1 cellular context compared by ENCODE assay signal in the genomic region with DNA sequence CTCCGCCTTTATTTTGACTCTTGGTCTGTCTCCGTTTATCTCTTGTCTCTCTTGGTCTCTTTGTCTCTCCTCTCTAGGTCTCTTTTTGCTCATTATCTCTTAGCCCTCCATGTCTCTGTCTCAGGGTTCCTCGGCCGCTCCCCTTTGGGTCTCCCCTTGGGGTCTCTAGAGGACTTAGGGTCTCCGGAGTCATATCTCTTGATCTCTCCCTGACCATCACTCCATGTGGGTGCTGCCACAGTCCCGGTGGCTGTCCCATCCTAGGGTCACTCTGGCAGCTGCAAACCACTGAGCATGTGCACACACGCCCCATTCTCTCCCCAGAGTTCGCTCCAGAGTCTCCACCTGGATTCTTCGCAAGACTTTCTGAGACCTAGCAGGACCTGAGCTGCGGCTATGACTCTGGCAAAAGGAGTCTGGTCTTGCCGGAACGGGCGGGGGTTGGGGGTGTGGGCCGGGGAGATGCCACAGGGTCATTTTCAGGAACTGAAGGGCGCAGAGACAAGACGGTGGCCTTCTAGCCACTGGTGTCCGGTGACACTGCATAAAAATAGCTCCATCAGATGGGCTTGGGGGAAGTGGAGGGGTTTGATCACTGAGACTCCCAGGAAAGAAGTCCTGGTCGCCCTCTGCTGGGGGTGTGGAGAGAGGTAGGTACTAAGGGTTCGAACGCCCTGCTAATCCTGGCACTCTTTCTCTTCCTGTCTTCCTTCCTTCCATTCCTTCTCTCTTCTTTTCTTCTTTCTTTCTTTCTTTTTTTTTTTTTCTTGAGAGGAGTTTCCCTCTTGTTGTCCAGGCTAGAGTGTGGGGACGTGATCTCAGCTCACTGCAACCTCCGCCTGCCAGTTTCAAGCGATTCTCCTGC.
TF ChIP-seq lines count a peak whose summit lies in the region.

No MANE protein-coding gene starts in this region.

TF ChIP-seq in K562, 482 proteins besides CTCF, POLR2A, EP300 and RAD21 (continued from another document and continues in another):
- TF ChIP-seq, protein P1, sequence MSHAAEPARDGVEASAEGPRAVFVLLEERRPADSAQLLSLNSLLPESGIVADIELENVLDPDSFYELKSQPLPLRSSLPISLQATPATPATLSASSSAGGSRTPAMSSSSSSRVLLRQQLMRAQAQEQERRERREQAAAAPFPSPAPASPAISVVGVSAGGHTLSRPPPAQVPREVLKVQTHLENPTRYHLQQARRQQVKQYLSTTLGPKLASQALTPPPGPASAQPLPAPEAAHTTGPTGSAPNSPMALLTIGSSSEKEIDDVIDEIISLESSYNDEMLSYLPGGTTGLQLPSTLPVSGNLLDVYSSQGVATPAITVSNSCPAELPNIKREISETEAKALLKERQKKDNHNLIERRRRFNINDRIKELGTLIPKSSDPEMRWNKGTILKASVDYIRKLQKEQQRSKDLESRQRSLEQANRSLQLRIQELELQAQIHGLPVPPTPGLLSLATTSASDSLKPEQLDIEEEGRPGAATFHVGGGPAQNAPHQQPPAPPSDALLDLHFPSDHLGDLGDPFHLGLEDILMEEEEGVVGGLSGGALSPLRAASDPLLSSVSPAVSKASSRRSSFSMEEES (CRISPR knock-in tag; IDR thresholded peaks at IDR 0.05), result no peak
- TF ChIP-seq BCOR (IDR thresholded peaks at IDR 0.05) (peak; percentile 61), HMG20B (CRISPR knock-in tag; IDR thresholded peaks at IDR 0.05) (no peak), SLC30A9 (CRISPR knock-in tag; IDR thresholded peaks at IDR 0.05) (no peak), ZNF174 (CRISPR knock-in tag; IDR thresholded peaks at IDR 0.05) (no peak), MTF1 (CRISPR knock-in tag; IDR thresholded peaks at IDR 0.05; ENCODE audit: borderline replicate concordance) (no peak), ATF7 (IDR thresholded peaks at IDR 0.05) (peak; percentile 31; the same call in 1 of the 2 replicates), POLR2G (IDR thresholded peaks at IDR 0.05; ENCODE audit: low read depth, low read length) (0 out of 2 replicates have a peak, but pooled peaks have one; percentile 26), NCOA2 (IDR thresholded peaks at IDR 0.05; ENCODE audit: partially characterized antibody in 2 of 2) (no peak), PRPF4 (IDR thresholded peaks at IDR 0.05; ENCODE audit: insufficient read depth, low read depth, low read length, poor library complexity, severe bottlenecking) (no peak), PHF8 (IDR thresholded peaks at IDR 0.05; ENCODE audit: borderline replicate concordance, low read length) (no peak), ZNF408 (CRISPR knock-in tag; IDR thresholded peaks at IDR 0.05; ENCODE audit: low read depth) (no peak), MCM3 (IDR thresholded peaks at IDR 0.05) (no peak), NFIX (CRISPR knock-in tag; IDR thresholded peaks at IDR 0.05; ENCODE audit: low read depth) (no peak), CC2D1A (IDR thresholded peaks at IDR 0.05) (0 out of 2 replicates have a peak, but pooled peaks have one; percentile 28), SUPT5H (IDR thresholded peaks at IDR 0.05) (0 out of 2 replicates have a peak, but pooled peaks have one; percentile 27), DPF2 (IDR thresholded peaks at IDR 0.05) (peak; percentile 67), NCOA1 (IDR thresholded peaks at IDR 0.05; ENCODE audit: low read depth) (peak; percentile 31; the same call in 1 of the 2 replicates), ZNF436 (CRISPR knock-in tag; IDR thresholded peaks at IDR 0.05) (no peak), ZNF134 (CRISPR knock-in tag; conservative IDR thresholded peaks at IDR 0.05) (no peak), IFI16 (CRISPR knock-in tag; IDR thresholded peaks at IDR 0.05) (no peak), ZFP1 (CRISPR knock-in tag; IDR thresholded peaks at IDR 0.05) (no peak), MAZ (CRISPR knock-in tag; conservative IDR thresholded peaks at IDR 0.05 in 1 of 2, IDR thresholded peaks at IDR 0.05 in 1 of 2) (peak in 1 of 2 experiments; percentile 64; a peak in 2 of 4 replicates), SRF (CRISPR knock-in tag; IDR thresholded peaks at IDR 0.05) (no peak), SPI1 (IDR thresholded peaks at IDR 0.05; ENCODE audit: borderline replicate concordance, low read depth, low read length) (peak; percentile 89), CHD2 (IDR thresholded peaks at IDR 0.05; ENCODE audit: low read depth, low read length) (no peak), NFXL1 (CRISPR knock-in tag; IDR thresholded peaks at IDR 0.05) (no peak), IRF2 (CRISPR knock-in tag; IDR thresholded peaks at IDR 0.05) (no peak), KLF10 (CRISPR knock-in tag; IDR thresholded peaks at IDR 0.05) (no peak), KLF16 (IDR thresholded peaks at IDR 0.05) (0 out of 2 replicates have a peak, but pooled peaks have one; percentile 11), FUS (optimal IDR thresholded peaks at IDR 0.05; ENCODE audit: low read depth, low read length) (no peak), PHB (CRISPR knock-in tag; IDR thresholded peaks at IDR 0.05) (no peak), FOXJ2 (tag; IDR thresholded peaks at IDR 0.05) (no peak), ZBED1 (IDR thresholded peaks at IDR 0.05) (no peak), EHMT2 (IDR thresholded peaks at IDR 0.05) (no peak), LEF1 (IDR thresholded peaks at IDR 0.05) (0 out of 2 replicates have a peak, but pooled peaks have one; percentile 31), ZNF589 (CRISPR knock-in tag; IDR thresholded peaks at IDR 0.05; ENCODE audit: low read depth) (no peak), MYNN (IDR thresholded peaks at IDR 0.05) (no peak), MYNN (CRISPR knock-in tag; IDR thresholded peaks at IDR 0.05) (no peak), ERF (CRISPR knock-in tag; IDR thresholded peaks at IDR 0.05) (no peak)
- TF ChIP-seq, protein P2, sequence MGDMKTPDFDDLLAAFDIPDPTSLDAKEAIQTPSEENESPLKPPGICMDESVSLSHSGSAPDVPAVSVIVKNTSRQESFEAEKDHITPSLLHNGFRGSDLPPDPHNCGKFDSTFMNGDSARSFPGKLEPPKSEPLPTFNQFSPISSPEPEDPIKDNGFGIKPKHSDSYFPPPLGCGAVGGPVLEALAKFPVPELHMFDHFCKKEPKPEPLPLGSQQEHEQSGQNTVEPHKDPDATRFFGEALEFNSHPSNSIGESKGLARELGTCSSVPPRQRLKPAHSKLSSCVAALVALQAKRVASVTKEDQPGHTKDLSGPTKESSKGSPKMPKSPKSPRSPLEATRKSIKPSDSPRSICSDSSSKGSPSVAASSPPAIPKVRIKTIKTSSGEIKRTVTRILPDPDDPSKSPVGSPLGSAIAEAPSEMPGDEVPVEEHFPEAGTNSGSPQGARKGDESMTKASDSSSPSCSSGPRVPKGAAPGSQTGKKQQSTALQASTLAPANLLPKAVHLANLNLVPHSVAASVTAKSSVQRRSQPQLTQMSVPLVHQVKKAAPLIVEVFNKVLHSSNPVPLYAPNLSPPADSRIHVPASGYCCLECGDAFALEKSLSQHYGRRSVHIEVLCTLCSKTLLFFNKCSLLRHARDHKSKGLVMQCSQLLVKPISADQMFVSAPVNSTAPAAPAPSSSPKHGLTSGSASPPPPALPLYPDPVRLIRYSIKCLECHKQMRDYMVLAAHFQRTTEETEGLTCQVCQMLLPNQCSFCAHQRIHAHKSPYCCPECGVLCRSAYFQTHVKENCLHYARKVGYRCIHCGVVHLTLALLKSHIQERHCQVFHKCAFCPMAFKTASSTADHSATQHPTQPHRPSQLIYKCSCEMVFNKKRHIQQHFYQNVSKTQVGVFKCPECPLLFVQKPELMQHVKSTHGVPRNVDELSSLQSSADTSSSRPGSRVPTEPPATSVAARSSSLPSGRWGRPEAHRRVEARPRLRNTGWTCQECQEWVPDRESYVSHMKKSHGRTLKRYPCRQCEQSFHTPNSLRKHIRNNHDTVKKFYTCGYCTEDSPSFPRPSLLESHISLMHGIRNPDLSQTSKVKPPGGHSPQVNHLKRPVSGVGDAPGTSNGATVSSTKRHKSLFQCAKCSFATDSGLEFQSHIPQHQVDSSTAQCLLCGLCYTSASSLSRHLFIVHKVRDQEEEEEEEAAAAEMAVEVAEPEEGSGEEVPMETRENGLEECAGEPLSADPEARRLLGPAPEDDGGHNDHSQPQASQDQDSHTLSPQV (IDR thresholded peaks at IDR 0.05), result no peak
- TF ChIP-seq, protein P3, sequence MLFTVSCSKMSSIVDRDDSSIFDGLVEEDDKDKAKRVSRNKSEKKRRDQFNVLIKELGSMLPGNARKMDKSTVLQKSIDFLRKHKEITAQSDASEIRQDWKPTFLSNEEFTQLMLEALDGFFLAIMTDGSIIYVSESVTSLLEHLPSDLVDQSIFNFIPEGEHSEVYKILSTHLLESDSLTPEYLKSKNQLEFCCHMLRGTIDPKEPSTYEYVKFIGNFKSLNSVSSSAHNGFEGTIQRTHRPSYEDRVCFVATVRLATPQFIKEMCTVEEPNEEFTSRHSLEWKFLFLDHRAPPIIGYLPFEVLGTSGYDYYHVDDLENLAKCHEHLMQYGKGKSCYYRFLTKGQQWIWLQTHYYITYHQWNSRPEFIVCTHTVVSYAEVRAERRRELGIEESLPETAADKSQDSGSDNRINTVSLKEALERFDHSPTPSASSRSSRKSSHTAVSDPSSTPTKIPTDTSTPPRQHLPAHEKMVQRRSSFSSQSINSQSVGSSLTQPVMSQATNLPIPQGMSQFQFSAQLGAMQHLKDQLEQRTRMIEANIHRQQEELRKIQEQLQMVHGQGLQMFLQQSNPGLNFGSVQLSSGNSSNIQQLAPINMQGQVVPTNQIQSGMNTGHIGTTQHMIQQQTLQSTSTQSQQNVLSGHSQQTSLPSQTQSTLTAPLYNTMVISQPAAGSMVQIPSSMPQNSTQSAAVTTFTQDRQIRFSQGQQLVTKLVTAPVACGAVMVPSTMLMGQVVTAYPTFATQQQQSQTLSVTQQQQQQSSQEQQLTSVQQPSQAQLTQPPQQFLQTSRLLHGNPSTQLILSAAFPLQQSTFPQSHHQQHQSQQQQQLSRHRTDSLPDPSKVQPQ (CRISPR knock-in tag; IDR thresholded peaks at IDR 0.05; ENCODE audit: borderline replicate concordance), result no peak
- TF ChIP-seq, protein P4, sequence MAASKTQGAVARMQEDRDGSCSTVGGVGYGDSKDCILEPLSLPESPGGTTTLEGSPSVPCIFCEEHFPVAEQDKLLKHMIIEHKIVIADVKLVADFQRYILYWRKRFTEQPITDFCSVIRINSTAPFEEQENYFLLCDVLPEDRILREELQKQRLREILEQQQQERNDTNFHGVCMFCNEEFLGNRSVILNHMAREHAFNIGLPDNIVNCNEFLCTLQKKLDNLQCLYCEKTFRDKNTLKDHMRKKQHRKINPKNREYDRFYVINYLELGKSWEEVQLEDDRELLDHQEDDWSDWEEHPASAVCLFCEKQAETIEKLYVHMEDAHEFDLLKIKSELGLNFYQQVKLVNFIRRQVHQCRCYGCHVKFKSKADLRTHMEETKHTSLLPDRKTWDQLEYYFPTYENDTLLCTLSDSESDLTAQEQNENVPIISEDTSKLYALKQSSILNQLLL (CRISPR knock-in tag; IDR thresholded peaks at IDR 0.05; ENCODE audit: borderline replicate concordance), result no peak
- TF ChIP-seq, protein P5, sequence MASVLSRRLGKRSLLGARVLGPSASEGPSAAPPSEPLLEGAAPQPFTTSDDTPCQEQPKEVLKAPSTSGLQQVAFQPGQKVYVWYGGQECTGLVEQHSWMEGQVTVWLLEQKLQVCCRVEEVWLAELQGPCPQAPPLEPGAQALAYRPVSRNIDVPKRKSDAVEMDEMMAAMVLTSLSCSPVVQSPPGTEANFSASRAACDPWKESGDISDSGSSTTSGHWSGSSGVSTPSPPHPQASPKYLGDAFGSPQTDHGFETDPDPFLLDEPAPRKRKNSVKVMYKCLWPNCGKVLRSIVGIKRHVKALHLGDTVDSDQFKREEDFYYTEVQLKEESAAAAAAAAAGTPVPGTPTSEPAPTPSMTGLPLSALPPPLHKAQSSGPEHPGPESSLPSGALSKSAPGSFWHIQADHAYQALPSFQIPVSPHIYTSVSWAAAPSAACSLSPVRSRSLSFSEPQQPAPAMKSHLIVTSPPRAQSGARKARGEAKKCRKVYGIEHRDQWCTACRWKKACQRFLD (CRISPR knock-in tag; IDR thresholded peaks at IDR 0.05), result no peak
- TF ChIP-seq, protein P6, sequence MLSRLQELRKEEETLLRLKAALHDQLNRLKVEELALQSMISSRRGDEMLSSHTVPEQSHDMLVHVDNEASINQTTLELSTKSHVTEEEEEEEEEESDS (CRISPR knock-in tag; IDR thresholded peaks at IDR 0.05), result no peak
- TF ChIP-seq, protein P7, sequence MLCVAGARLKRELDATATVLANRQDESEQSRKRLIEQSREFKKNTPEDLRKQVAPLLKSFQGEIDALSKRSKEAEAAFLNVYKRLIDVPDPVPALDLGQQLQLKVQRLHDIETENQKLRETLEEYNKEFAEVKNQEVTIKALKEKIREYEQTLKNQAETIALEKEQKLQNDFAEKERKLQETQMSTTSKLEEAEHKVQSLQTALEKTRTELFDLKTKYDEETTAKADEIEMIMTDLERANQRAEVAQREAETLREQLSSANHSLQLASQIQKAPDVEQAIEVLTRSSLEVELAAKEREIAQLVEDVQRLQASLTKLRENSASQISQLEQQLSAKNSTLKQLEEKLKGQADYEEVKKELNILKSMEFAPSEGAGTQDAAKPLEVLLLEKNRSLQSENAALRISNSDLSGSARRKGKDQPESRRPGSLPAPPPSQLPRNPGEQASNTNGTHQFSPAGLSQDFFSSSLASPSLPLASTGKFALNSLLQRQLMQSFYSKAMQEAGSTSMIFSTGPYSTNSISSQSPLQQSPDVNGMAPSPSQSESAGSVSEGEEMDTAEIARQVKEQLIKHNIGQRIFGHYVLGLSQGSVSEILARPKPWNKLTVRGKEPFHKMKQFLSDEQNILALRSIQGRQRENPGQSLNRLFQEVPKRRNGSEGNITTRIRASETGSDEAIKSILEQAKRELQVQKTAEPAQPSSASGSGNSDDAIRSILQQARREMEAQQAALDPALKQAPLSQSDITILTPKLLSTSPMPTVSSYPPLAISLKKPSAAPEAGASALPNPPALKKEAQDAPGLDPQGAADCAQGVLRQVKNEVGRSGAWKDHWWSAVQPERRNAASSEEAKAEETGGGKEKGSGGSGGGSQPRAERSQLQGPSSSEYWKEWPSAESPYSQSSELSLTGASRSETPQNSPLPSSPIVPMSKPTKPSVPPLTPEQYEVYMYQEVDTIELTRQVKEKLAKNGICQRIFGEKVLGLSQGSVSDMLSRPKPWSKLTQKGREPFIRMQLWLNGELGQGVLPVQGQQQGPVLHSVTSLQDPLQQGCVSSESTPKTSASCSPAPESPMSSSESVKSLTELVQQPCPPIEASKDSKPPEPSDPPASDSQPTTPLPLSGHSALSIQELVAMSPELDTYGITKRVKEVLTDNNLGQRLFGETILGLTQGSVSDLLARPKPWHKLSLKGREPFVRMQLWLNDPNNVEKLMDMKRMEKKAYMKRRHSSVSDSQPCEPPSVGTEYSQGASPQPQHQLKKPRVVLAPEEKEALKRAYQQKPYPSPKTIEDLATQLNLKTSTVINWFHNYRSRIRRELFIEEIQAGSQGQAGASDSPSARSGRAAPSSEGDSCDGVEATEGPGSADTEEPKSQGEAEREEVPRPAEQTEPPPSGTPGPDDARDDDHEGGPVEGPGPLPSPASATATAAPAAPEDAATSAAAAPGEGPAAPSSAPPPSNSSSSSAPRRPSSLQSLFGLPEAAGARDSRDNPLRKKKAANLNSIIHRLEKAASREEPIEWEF (CRISPR knock-in tag; IDR thresholded peaks at IDR 0.05), result no peak
